In the genomic region with DNA sequence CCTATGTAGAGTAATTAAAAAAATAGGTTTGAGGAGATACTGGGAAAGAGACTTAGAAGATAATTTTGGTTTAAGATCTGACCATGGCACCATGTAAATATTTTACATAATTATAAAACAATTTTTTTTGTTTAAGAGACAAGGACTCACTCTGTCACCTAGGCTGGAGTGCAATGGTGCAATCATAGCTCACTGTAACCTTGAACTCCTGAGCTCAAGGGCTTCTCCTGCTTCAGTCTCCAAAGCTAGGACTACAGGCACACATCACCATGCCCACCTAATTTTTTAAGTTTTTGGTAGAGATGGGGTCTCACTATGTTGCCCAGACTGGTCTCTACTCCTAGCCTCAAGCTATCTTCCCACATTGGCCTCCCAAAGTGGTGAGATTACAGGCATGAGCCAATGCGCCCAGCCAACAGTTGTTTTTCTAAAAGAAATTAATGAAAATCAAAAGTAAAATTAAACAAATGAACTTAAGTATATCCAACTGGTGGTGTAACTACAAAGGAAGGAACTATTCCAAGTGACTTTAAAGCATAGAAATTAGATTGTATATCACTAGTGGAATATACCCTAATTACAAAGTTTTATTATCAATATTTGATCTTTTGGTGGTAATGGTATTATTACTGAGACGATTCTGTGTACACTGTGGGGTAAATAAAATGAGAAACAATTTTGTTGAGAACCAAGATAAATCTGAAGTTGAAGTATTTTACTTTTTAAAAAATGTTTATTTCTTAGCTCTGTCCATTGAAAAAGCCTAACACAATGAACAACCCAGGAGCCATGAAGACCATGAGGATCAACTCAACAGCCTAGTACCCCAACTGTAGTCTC, we compare ENCODE assay signal across 22 cellular contexts.
"Had no signal": no experiment of that assay in that cellular context is flagged by ENCODE, and none has a peak within 500 bp of the region (broad histone marks: within the 10 kb centered on the region; RNA-seq: fewer than 3 reads in every experiment).

No MANE protein-coding gene starts in this region.

- H3K9me3 Mint-ChIP-seq: effector memory CD8-positive, alpha-beta T cell; immature natural killer cell; naive thymus-derived CD8-positive, alpha-beta T cell; nephron progenitor cell; stimulated activated naive CD8-positive, alpha-beta T cell treated with anti-CD3 and anti-CD28 coated beads, Interleukin-15, amount 100 ng/mL, for 72 hours had no signal

- ATAC-seq: effector memory CD8-positive, alpha-beta T cell; left lung; naive thymus-derived CD8-positive, alpha-beta T cell; sciatic nerve; stimulated activated naive CD8-positive, alpha-beta T cell treated with anti-CD3 and anti-CD28 coated beads, Interleukin-15, amount 100 ng/mL, for 72 hours had no signal

- H3K4me1 Mint-ChIP-seq: nephron progenitor cell had no signal

- DNase-seq: dermis blood vessel endothelial cell; effector memory CD8-positive, alpha-beta T cell; erythroblast; esophagus squamous epithelium; foreskin melanocyte; hypothalamus; immature natural killer cell; islet precursor cell; left lung; mesendoderm; midbrain; naive thymus-derived CD8-positive, alpha-beta T cell; nephron progenitor cell; nucleus accumbens; stimulated activated CD4-positive, alpha-beta T cell treated with anti-CD3 and anti-CD28 coated beads, Interleukin-12 subunit alpha, Interleukin-12 subunit beta, amount 100 ng/mL, for 4 hours; stimulated activated CD4-positive, alpha-beta T cell treated with anti-CD3 and anti-CD28 coated beads, Interleukin-1b, Interleukin-23, amount 100 ng/mL, for 48 hours; stimulated activated CD4-positive, alpha-beta T cell treated with anti-CD3 and anti-CD28 coated beads, Interleukin-4, amount 100 ng/mL, for 1 hour; stimulated activated CD8-positive, alpha-beta memory T cell treated with anti-CD3 and anti-CD28 coated beads, Interleukin-4, amount 100 ng/mL, for 48 hours; stimulated activated naive CD4-positive, alpha-beta T cell; stimulated activated naive CD8-positive, alpha-beta T cell treated with anti-CD3 and anti-CD28 coated beads, Interleukin-15, amount 100 ng/mL, for 72 hours; trophoblast cell had no signal

- H3K27me3 Mint-ChIP-seq: effector memory CD8-positive, alpha-beta T cell; naive thymus-derived CD8-positive, alpha-beta T cell; stimulated activated naive CD8-positive, alpha-beta T cell treated with anti-CD3 and anti-CD28 coated beads, Interleukin-15, amount 100 ng/mL, for 72 hours had no signal

- H3K27ac Mint-ChIP-seq: nephron progenitor cell had no signal

- H3K4me3 Mint-ChIP-seq: effector memory CD8-positive, alpha-beta T cell; immature natural killer cell; naive thymus-derived CD8-positive, alpha-beta T cell; nephron progenitor cell; stimulated activated naive CD8-positive, alpha-beta T cell treated with anti-CD3 and anti-CD28 coated beads, Interleukin-15, amount 100 ng/mL, for 72 hours had no signal
